12 cellular contexts compared by ENCODE assay signal in genomic region chr11:19756675-19757475, GRCh38. TPM values are rescaled to one million over a fixed set of nuclear protein-coding genes. Genes with fewer than 3 reads are reported as not detected.
DNase-seq lines count a peak whose midpoint lies in the region; ATAC-seq and TF ChIP-seq lines count a peak whose summit lies in the region.
"Had no signal": no experiment of that assay in that cellular context is flagged by ENCODE, and none has a peak within 500 bp of the region (broad histone marks: within the 10 kb centered on the region; RNA-seq: fewer than 3 reads in every experiment).

No MANE protein-coding gene starts in this region.

- DNase-seq in amygdala (lab: John Stamatoyannopoulos, UW) (peak in 40 of 56 donors; percentile 21 to 92 (median 58)), fibroblast of pulmonary artery (ENCODE audit: low read depth) (peak; percentile 23), neural progenitor cell (ENCODE audit: low spot score) (peak; percentile 51), thyroid gland (peak; percentile 27 to 37), GM10266 (ENCODE audit: extremely low spot score) (no peak), NCI-H146 (lab: John Stamatoyannopoulos, UW) (no peak), D341Med (ENCODE audit: low spot score) (no peak)
- DNase-seq: NCI-H187 treated with DMSO at 0.1 percent for 48 hours, SW 1271 had no signal

- no peak for TF ChIP-seq CTCF in fibroblast of pulmonary artery (IDR thresholded peaks at IDR 0.05; ENCODE audit: low read length, missing control alignments)
- no peak for TF ChIP-seq CTCF in neural progenitor cell (IDR thresholded peaks at IDR 0.05)
- TF ChIP-seq CTCF in thyroid gland (IDR thresholded peaks at IDR 0.05) = no peak
- TF ChIP-seq CTCF in GM10266 (IDR thresholded peaks at IDR 0.05; ENCODE audit: control insufficient read depth, insufficient read depth, low read depth, missing control alignments) = no peak

- H3K27me3 ChIP-seq in neural progenitor cell (no peaks in the 10 kb centered on the region), thyroid gland (no peaks in the 10 kb centered on the region)

- peaks cover 6% of the 10 kb centered on the region for H3K36me3 Mint-ChIP-seq in neural progenitor cell

- H3K9ac ChIP-seq in neural progenitor cell = no peak overlapping the region

- H2AFZ ChIP-seq in neural progenitor cell (replicated peaks) = no peak overlapping the region

- H3K9me3 Mint-ChIP-seq in neural progenitor cell = no peaks in the 10 kb centered on the region
- H3K9me3 Mint-ChIP-seq: activated T-helper 2 cell treated with anti-CD3 and anti-CD28 coated beads, Interferon-gamma antibody, Interleukin-2, Interleukin-4, amounts not matched to agents 10 μg/mL and 5 μg/mL and 100 μg/mL, durations not matched to agents 14 hours and 24 hours and 36 hours had no signal

- H3K4me3 ChIP-seq in fibroblast of pulmonary artery (replicated peaks; ENCODE audit: low read depth, low read length) (no peak overlapping the region), neural progenitor cell (no peak overlapping the region), thyroid gland (replicated peaks in 1 of 3) (no peak overlapping the region)

- H3K27me3 Mint-ChIP-seq in neural progenitor cell (ENCODE audit: insufficient read depth, low read depth) = peaks cover 5% of the 10 kb centered on the region

- peaks cover 23% of the 10 kb centered on the region for H3K4me1 Mint-ChIP-seq in neural progenitor cell

- peaks cover 22% of the 10 kb centered on the region for H3F3A ChIP-seq in neural progenitor cell (ENCODE audit: low read depth)

- no peak overlapping the region for H3K27ac Mint-ChIP-seq in neural progenitor cell
- H3K27ac Mint-ChIP-seq: activated T-helper 2 cell treated with anti-CD3 and anti-CD28 coated beads, Interferon-gamma antibody, Interleukin-2, Interleukin-4, amounts not matched to agents 10 μg/mL and 5 μg/mL and 100 μg/mL, durations not matched to agents 14 hours and 24 hours and 36 hours had no signal

- peak overlapping the region; percentile 36 for H3K4me2 ChIP-seq in neural progenitor cell

- H3K36me3 ChIP-seq in neural progenitor cell = no peaks in the 10 kb centered on the region
- H3K36me3 ChIP-seq in thyroid gland = no peaks in the 10 kb centered on the region

- H3K4me3 Mint-ChIP-seq in neural progenitor cell = no peak overlapping the region

- no peak for ATAC-seq in GM18868 (IDR thresholded peaks at IDR 0.05; ENCODE audit: unreplicated experiment)
- ATAC-seq: activated CD4-positive, CD25-positive, alpha-beta regulatory T cell treated with anti-CD3 and anti-CD28 coated beads, Interleukin-2, amount 50 U/mL, for 24 hours had no signal

- H3K9me3 ChIP-seq in neural progenitor cell (ENCODE audit: low read depth) = no peaks in the 10 kb centered on the region
- H3K9me3 ChIP-seq in thyroid gland = no peaks in the 10 kb centered on the region

- WGBS in thyroid gland, 2 donors = 66 to 79% methylated on average over 8 to 10 of the region's 11 CpGs

- no peak for TF ChIP-seq POLR2A in thyroid gland (IDR thresholded peaks at IDR 0.05)

- H3K4me1 ChIP-seq in neural progenitor cell (peaks cover 41% of the 10 kb centered on the region), thyroid gland (peaks cover 29 to 48% of the 10 kb centered on the region in 2 donors)

- intact Hi-C loops in thyroid gland (cut with DNase I) = no loop called here

- no peaks in the 10 kb centered on the region for H4K20me1 ChIP-seq in neural progenitor cell (ENCODE audit: low read depth)

- H3K27ac ChIP-seq in neural progenitor cell = no peak overlapping the region
- H3K27ac ChIP-seq in thyroid gland = peak overlapping the region in 2 of 3 donors; percentile 7 to 96

- no peaks in the 10 kb centered on the region for H3K79me2 ChIP-seq in neural progenitor cell (ENCODE audit: low read depth)

RNA-seq across cellular contexts. Expression of gene NAV2, which starts 44.2 kb away (rescaled TPM):
- 9.6 and 18.1 TPM in 2 replicates for total RNA-seq in neural progenitor cell (ENCODE audit: low replicate concordance)
- total RNA-seq in thyroid gland = 10 to 100 TPM; 34.8 to 88.6 (median 54.5) TPM

Comparison
In these comparisons a context has a peak if more than half of its experiments do, and no peak if none do; other contexts are left out.
1. DNase-seq: peak in amygdala (40 of 56), fibroblast of pulmonary artery (single experiment), neural progenitor cell (single experiment) and thyroid gland (2 of 2); none in GM10266 (single experiment), NCI-H146 (single experiment) and D341Med (single experiment).